ENCODE assay signal across 11 cellular contexts in genomic region chr1:235841938-235842545, GRCh38. TPM values are rescaled to one million over a fixed set of nuclear protein-coding genes. Genes with fewer than 3 reads are reported as not detected.
A peak's percentile ranks its signal among the peaks of the same experiment; 100 is the strongest.
DNase-seq lines count a peak whose midpoint lies in the region; ATAC-seq and TF ChIP-seq lines count a peak whose summit lies in the region.
"Had no signal": no experiment of that assay in that cellular context is flagged by ENCODE, and none has a peak within 500 bp of the region (broad histone marks: within the 10 kb centered on the region; RNA-seq: fewer than 3 reads in every experiment).

No MANE protein-coding gene starts in this region.

- TF ChIP-seq EP300 in gastroesophageal sphincter (IDR thresholded peaks at IDR 0.05): no peak

- peak; percentile 68 for ATAC-seq in GM18517 (IDR thresholded peaks at IDR 0.05; ENCODE audit: unreplicated experiment)
- ATAC-seq in GM21515 (IDR thresholded peaks at IDR 0.05; ENCODE audit: unreplicated experiment): peak; percentile 78
- ATAC-seq in HG03342 (IDR thresholded peaks at IDR 0.05; ENCODE audit: unreplicated experiment): peak; percentile 86
- peak; percentile 87 for ATAC-seq in memory B cell (ENCODE audit: low read depth)
- ATAC-seq in activated T-cell treated with anti-CD3 and anti-CD28 coated beads, Interleukin-2, amount 50 U/mL, for 72 hours (replicated peaks in 1 of 2): no peak
- no peak for ATAC-seq in gastroesophageal sphincter

- WGBS in gastroesophageal sphincter (ENCODE audit: low coverage in 1 of 2), 2 donors: 33 to 91% methylated on average over 1 of the region's 1 CpG

- H3K4me1 ChIP-seq in gastroesophageal sphincter: peaks cover 0 to 38% (median 4%) of the 10 kb centered on the region in 3 donors

- DNase-seq in memory B cell (ENCODE audit: low spot score in 2 of 2) (peak in 1 of 2 donors; percentile 14), 8988T (no peak), SW480 (ENCODE audit: low spot score) (no peak)
- no peak for DNase-seq in activated T-cell treated with anti-CD3 and anti-CD28 coated beads, Interleukin-2, amount 50 U/mL, for 72 hours
- DNase-seq: EL, endodermal cell, NCI-H2081 had no signal

- H3K9me3 Mint-ChIP-seq in memory B cell: peaks cover 4% of the 10 kb centered on the region
- peaks cover under 1 to 4% of the 10 kb centered on the region in 2 donors for H3K9me3 Mint-ChIP-seq in activated T-cell treated with anti-CD3 and anti-CD28 coated beads, Interleukin-2, amount 50 U/mL, for 72 hours

- H3K9me3 ChIP-seq in gastroesophageal sphincter: no peaks in the 10 kb centered on the region

- no peak overlapping the region for H3K27ac ChIP-seq in gastroesophageal sphincter

- TF ChIP-seq CTCF in gastroesophageal sphincter (IDR thresholded peaks at IDR 0.05): no peak

- H3K27me3 ChIP-seq in gastroesophageal sphincter: no peaks in the 10 kb centered on the region

- peak overlapping the region; percentile 68 for H3K4me3 Mint-ChIP-seq in memory B cell
- H3K4me3 Mint-ChIP-seq in activated T-cell treated with anti-CD3 and anti-CD28 coated beads, Interleukin-2, amount 50 U/mL, for 72 hours: no peak overlapping the region
- H3K4me3 Mint-ChIP-seq: endodermal cell had no signal

- peaks cover 39% of the 10 kb centered on the region for H3K4me1 Mint-ChIP-seq in memory B cell
- peaks cover 31% of the 10 kb centered on the region for H3K4me1 Mint-ChIP-seq in activated T-cell treated with anti-CD3 and anti-CD28 coated beads, Interleukin-2, amount 50 U/mL, for 72 hours (ENCODE audit: low read depth)

- H3K4me3 ChIP-seq in gastroesophageal sphincter: no peak overlapping the region

- no peaks in the 10 kb centered on the region for H3K27me3 Mint-ChIP-seq in memory B cell
- no peaks in the 10 kb centered on the region for H3K27me3 Mint-ChIP-seq in activated T-cell treated with anti-CD3 and anti-CD28 coated beads, Interleukin-2, amount 50 U/mL, for 72 hours (ENCODE audit: low read depth)

- H3K36me3 Mint-ChIP-seq in memory B cell: peaks cover 16% of the 10 kb centered on the region
- peaks cover 7 to 13% of the 10 kb centered on the region in 2 donors for H3K36me3 Mint-ChIP-seq in activated T-cell treated with anti-CD3 and anti-CD28 coated beads, Interleukin-2, amount 50 U/mL, for 72 hours (ENCODE audit: insufficient read depth in 2 of 2)

- no peak for TF ChIP-seq POLR2A in gastroesophageal sphincter (IDR thresholded peaks at IDR 0.05)

- peak overlapping the region; percentile 82 for H3K27ac Mint-ChIP-seq in memory B cell
- no peak overlapping the region for H3K27ac Mint-ChIP-seq in activated T-cell treated with anti-CD3 and anti-CD28 coated beads, Interleukin-2, amount 50 U/mL, for 72 hours
- H3K27ac Mint-ChIP-seq: endodermal cell had no signal

- no peaks in the 10 kb centered on the region for H3K36me3 ChIP-seq in gastroesophageal sphincter

RNA-seq across cellular contexts. Expression of gene LYST, which starts 24.7 kb away (rescaled TPM):
- total RNA-seq in activated T-cell treated with anti-CD3 and anti-CD28 coated beads, Interleukin-2, amount 50 U/mL, for 72 hours: 10 to 100 TPM; 43.9 to 50.7 TPM
- total RNA-seq in gastroesophageal sphincter: 10 to 100 TPM; 27.4 to 63.5 (median 31.4) TPM

Comparison
In these comparisons a context has a peak if more than half of its experiments do, and no peak if none do; other contexts are left out.
1. ATAC-seq: peak in GM18517 (single experiment), GM21515 (single experiment), HG03342 (single experiment) and memory B cell (single experiment); none in activated T-cell treated with anti-CD3 and anti-CD28 coated beads, Interleukin-2, amount 50 U/mL, for 72 hours (0 of 2) and gastroesophageal sphincter (single experiment).